25 cellular contexts compared by ENCODE assay signal in the genomic region with DNA sequence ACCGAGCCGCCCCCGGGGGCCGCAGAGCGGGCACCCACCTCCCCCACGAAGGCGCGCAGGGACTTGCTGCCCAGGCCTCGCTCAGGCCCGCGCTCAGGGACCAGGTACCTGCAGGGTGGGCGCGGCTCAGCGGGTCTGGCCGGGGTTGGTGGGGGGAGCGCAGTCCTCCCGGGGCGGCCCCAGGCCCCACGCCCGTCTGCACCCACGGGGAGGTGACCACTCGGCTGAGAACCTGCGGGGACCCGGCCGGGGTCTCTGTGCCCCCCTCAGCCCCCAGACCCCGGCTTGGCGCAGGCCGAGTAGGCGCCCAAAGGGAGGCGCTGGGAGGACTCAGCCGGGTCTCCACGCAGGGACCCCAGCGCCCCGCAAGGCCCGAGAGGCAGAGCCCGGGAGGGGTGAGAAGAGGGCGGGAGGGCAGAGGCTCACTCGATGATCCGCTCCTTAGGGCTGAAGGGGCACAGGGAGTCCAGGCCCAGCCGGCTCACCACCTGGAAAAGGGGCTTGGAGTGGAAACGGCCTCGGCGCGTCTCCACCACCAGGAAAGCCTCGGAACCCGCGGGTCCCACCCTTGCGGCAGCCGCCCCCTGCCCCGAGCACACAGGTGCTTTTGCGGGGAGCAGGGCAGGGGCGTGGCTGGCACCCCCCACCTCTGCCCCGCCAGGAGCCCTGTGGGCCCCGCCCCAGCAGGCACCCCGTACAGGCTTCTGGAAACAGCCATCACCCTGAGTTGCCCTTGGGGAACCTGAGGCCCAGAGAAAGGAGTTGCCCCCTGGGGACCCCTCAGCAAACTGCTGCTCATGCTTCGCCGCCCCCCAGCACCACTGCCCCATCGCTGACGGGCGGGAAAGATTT. TPM values are rescaled to one million over a fixed set of nuclear protein-coding genes. Genes with fewer than 3 reads are reported as not detected.
DNase-seq lines count a peak whose midpoint lies in the region; ATAC-seq and TF ChIP-seq lines count a peak whose summit lies in the region.
"Had no signal": no experiment of that assay in that cellular context is flagged by ENCODE, and none has a peak within 500 bp of the region (broad histone marks: within the 10 kb centered on the region; RNA-seq: fewer than 3 reads in every experiment).

No MANE protein-coding gene starts in this region.

- no peak for ATAC-seq in activated naive CD8-positive, alpha-beta T cell treated with anti-CD3 and anti-CD28 coated beads, Interleukin-2, amount 10 ng/mL, durations not matched to agents 7 days and 5 days (ENCODE audit: low read depth)
- no peak for ATAC-seq in WTC11
- ATAC-seq: activated CD4-positive, alpha-beta T cell treated with anti-CD3 and anti-CD28 coated beads for 36 hours; PC-3; T-cell had no signal

- H3K9me3 ChIP-seq in spleen, result peaks cover 0 to 4% (median 0%) of the 10 kb centered on the region in 8 donors
- H3K9me3 ChIP-seq in MM.1S (replicated peaks; ENCODE audit: insufficient read depth, low read length), result no peaks in the 10 kb centered on the region
- H3K9me3 ChIP-seq: SJCRH30, tibial artery had no signal

- H3K4me3 Mint-ChIP-seq in activated naive CD8-positive, alpha-beta T cell treated with anti-CD3 and anti-CD28 coated beads, Interleukin-2, amount 10 ng/mL, durations not matched to agents 7 days and 5 days, result no peak overlapping the region
- H3K4me3 Mint-ChIP-seq in activated naive CD8-positive, alpha-beta T cell treated with anti-CD3 and anti-CD28 coated beads for 36 hours, result no peak overlapping the region
- H3K4me3 Mint-ChIP-seq in WTC11, result no peak overlapping the region
- no peak overlapping the region for H3K4me3 Mint-ChIP-seq in mesothelial cell of epicardium
- H3K4me3 Mint-ChIP-seq in activated CD4-positive, alpha-beta T cell treated with anti-CD3 and anti-CD28 coated beads, Interleukin-2, amount 10 ng/mL, durations not matched to agents 7 days and 5 days, result no peak overlapping the region
- H3K4me3 Mint-ChIP-seq: activated CD4-positive, alpha-beta T cell treated with anti-CD3 and anti-CD28 coated beads for 36 hours; activated naive CD8-positive, alpha-beta T cell; memory B cell; naive B cell; T-cell had no signal

- intact Hi-C loops in spleen (cut with DNase I; ENCODE audit: low total_unique reads), result no loop called here

- no peak for TF ChIP-seq CTCF in WTC11 (IDR thresholded peaks at IDR 0.05)
- no peak for TF ChIP-seq CTCF in mesothelial cell of epicardium (IDR thresholded peaks at IDR 0.05; ENCODE audit: unreplicated experiment)
- TF ChIP-seq CTCF in spleen (IDR thresholded peaks at IDR 0.05 in 8 of 11, conservative IDR thresholded peaks at IDR 0.05 in 3 of 11), result no peak
- TF ChIP-seq CTCF in MM.1S (IDR thresholded peaks at IDR 0.05; ENCODE audit: low read length), result no peak

- no peak overlapping the region for H3K9ac ChIP-seq in MM.1S (ENCODE audit: low read length)

- H3K4me2 ChIP-seq in MM.1S (ENCODE audit: low read depth, low read length), result no peak overlapping the region

- POLR2A ChIA-PET in activated naive CD8-positive, alpha-beta T cell treated with anti-CD3 and anti-CD28 coated beads, Interleukin-2, amount 10 ng/mL, durations not matched to agents 7 days and 5 days (lab: Charles Lee), result no interaction called here
- POLR2A ChIA-PET in WTC11 (lab: Charles Lee), result no interaction called here
- POLR2A ChIA-PET in activated CD4-positive, alpha-beta T cell treated with anti-CD3 and anti-CD28 coated beads, Interleukin-2, amount 10 ng/mL, durations not matched to agents 7 days and 5 days (lab: Charles Lee), result no interaction called here

- CTCF ChIA-PET in WTC11 (lab: Charles Lee), result no interaction called here
- CTCF ChIA-PET in activated CD4-positive, alpha-beta T cell treated with anti-CD3 and anti-CD28 coated beads, Interleukin-2, amount 10 ng/mL, durations not matched to agents 7 days and 5 days (lab: Charles Lee), result no interaction called here

- no peaks in the 10 kb centered on the region for H3K79me2 ChIP-seq in MM.1S (ENCODE audit: low read length)

- TF ChIP-seq POLR2A in spleen (IDR thresholded peaks at IDR 0.05), result no peak

- peak overlapping the region; percentile 74 for H3K27ac Mint-ChIP-seq in activated naive CD8-positive, alpha-beta T cell treated with anti-CD3 and anti-CD28 coated beads, Interleukin-2, amount 10 ng/mL, durations not matched to agents 7 days and 5 days
- no peak overlapping the region for H3K27ac Mint-ChIP-seq in activated naive CD8-positive, alpha-beta T cell treated with anti-CD3 and anti-CD28 coated beads for 36 hours
- H3K27ac Mint-ChIP-seq in WTC11 (peak overlapping the region; percentile 53; the same call in 1 of the 2 replicates), mesothelial cell of epicardium (peak overlapping the region; percentile 90)
- H3K27ac Mint-ChIP-seq in activated CD4-positive, alpha-beta T cell treated with anti-CD3 and anti-CD28 coated beads, Interleukin-2, amount 10 ng/mL, durations not matched to agents 7 days and 5 days, result no peak overlapping the region
- H3K27ac Mint-ChIP-seq: activated CD4-positive, alpha-beta T cell treated with anti-CD3 and anti-CD28 coated beads for 36 hours; activated naive CD8-positive, alpha-beta T cell; memory B cell; naive B cell; T-cell had no signal

- peaks cover 15% of the 10 kb centered on the region for H3K4me1 Mint-ChIP-seq in activated naive CD8-positive, alpha-beta T cell treated with anti-CD3 and anti-CD28 coated beads, Interleukin-2, amount 10 ng/mL, durations not matched to agents 7 days and 5 days
- peaks cover 14% of the 10 kb centered on the region for H3K4me1 Mint-ChIP-seq in activated naive CD8-positive, alpha-beta T cell treated with anti-CD3 and anti-CD28 coated beads for 36 hours
- H3K4me1 Mint-ChIP-seq in WTC11, result peaks cover 11% of the 10 kb centered on the region
- peaks cover 29% of the 10 kb centered on the region for H3K4me1 Mint-ChIP-seq in mesothelial cell of epicardium
- H3K4me1 Mint-ChIP-seq in activated CD4-positive, alpha-beta T cell treated with anti-CD3 and anti-CD28 coated beads, Interleukin-2, amount 10 ng/mL, durations not matched to agents 7 days and 5 days, result peaks cover 10% of the 10 kb centered on the region

- H3K9me2 ChIP-seq in MM.1S (replicated peaks; ENCODE audit: insufficient read depth, low read length), result no peaks in the 10 kb centered on the region

- H3K4me1 ChIP-seq in spleen (peaks cover 0 to 12% (median 7%) of the 10 kb centered on the region in 6 donors), MM.1S (ENCODE audit: low read length) (no peaks in the 10 kb centered on the region)
- H3K4me1 ChIP-seq: SJCRH30 had no signal

- WGBS in spleen, 5 donors, result 85 to 92% (median 92%) methylated on average over 16 to 60 of the region's 60 CpGs

- H3K27me3 ChIP-seq in spleen (replicated peaks in 1 of 7), result peaks cover 0 to 2% (median 0%) of the 10 kb centered on the region in 7 donors
- peaks cover 47% of the 10 kb centered on the region for H3K27me3 ChIP-seq in MM.1S (replicated peaks; ENCODE audit: insufficient read depth, low read length)
- H3K27me3 ChIP-seq: SJCRH30 had no signal

- H3K27me3 Mint-ChIP-seq in activated naive CD8-positive, alpha-beta T cell treated with anti-CD3 and anti-CD28 coated beads, Interleukin-2, amount 10 ng/mL, durations not matched to agents 7 days and 5 days, result no peaks in the 10 kb centered on the region
- no peaks in the 10 kb centered on the region for H3K27me3 Mint-ChIP-seq in activated naive CD8-positive, alpha-beta T cell treated with anti-CD3 and anti-CD28 coated beads for 36 hours
- H3K27me3 Mint-ChIP-seq in WTC11 (ENCODE audit: low read depth) (no peaks in the 10 kb centered on the region), mesothelial cell of epicardium (ENCODE audit: low read depth) (peaks cover 12% of the 10 kb centered on the region)
- H3K27me3 Mint-ChIP-seq in activated CD4-positive, alpha-beta T cell treated with anti-CD3 and anti-CD28 coated beads, Interleukin-2, amount 10 ng/mL, durations not matched to agents 7 days and 5 days, result no peaks in the 10 kb centered on the region
- H3K27me3 Mint-ChIP-seq: activated CD4-positive, alpha-beta T cell treated with anti-CD3 and anti-CD28 coated beads for 36 hours; activated naive CD8-positive, alpha-beta T cell; naive B cell; T-cell had no signal

- H2AFZ ChIP-seq in MM.1S (ENCODE audit: low read length), result no peak overlapping the region

- H3K36me3 Mint-ChIP-seq in activated naive CD8-positive, alpha-beta T cell treated with anti-CD3 and anti-CD28 coated beads, Interleukin-2, amount 10 ng/mL, durations not matched to agents 7 days and 5 days, result no peaks in the 10 kb centered on the region
- no peaks in the 10 kb centered on the region for H3K36me3 Mint-ChIP-seq in activated naive CD8-positive, alpha-beta T cell treated with anti-CD3 and anti-CD28 coated beads for 36 hours
- peaks cover 10% of the 10 kb centered on the region for H3K36me3 Mint-ChIP-seq in WTC11
- no peaks in the 10 kb centered on the region for H3K36me3 Mint-ChIP-seq in mesothelial cell of epicardium
- H3K36me3 Mint-ChIP-seq in activated CD4-positive, alpha-beta T cell treated with anti-CD3 and anti-CD28 coated beads, Interleukin-2, amount 10 ng/mL, durations not matched to agents 7 days and 5 days (ENCODE audit: low read depth), result no peaks in the 10 kb centered on the region
- H3K36me3 Mint-ChIP-seq: activated naive CD8-positive, alpha-beta T cell; memory B cell; naive B cell; T-cell had no signal

- H3F3A ChIP-seq in MM.1S (ENCODE audit: insufficient read depth, low read length), result no peaks in the 10 kb centered on the region

- H4K20me1 ChIP-seq in MM.1S (ENCODE audit: insufficient read depth, low read length), result no peaks in the 10 kb centered on the region

- no peaks in the 10 kb centered on the region for H3K9me3 Mint-ChIP-seq in activated naive CD8-positive, alpha-beta T cell treated with anti-CD3 and anti-CD28 coated beads, Interleukin-2, amount 10 ng/mL, durations not matched to agents 7 days and 5 days
- H3K9me3 Mint-ChIP-seq in activated naive CD8-positive, alpha-beta T cell treated with anti-CD3 and anti-CD28 coated beads for 36 hours, result peaks cover 2% of the 10 kb centered on the region
- peaks cover 6% of the 10 kb centered on the region; the same call in 1 of the 2 replicates for H3K9me3 Mint-ChIP-seq in WTC11
- H3K9me3 Mint-ChIP-seq in mesothelial cell of epicardium, result no peaks in the 10 kb centered on the region
- peaks cover 2% of the 10 kb centered on the region for H3K9me3 Mint-ChIP-seq in activated CD4-positive, alpha-beta T cell treated with anti-CD3 and anti-CD28 coated beads, Interleukin-2, amount 10 ng/mL, durations not matched to agents 7 days and 5 days
- H3K9me3 Mint-ChIP-seq: memory B cell, naive B cell, T-cell had no signal

- H3K4me3 ChIP-seq in spleen (no peak overlapping the region), MM.1S (ENCODE audit: low read length) (no peak overlapping the region)
- H3K4me3 ChIP-seq: SJCRH30, tibial artery had no signal

- DNase-seq in activated naive CD8-positive, alpha-beta T cell treated with anti-CD3 and anti-CD28 coated beads, Interleukin-2, amount 10 ng/mL, durations not matched to agents 7 days and 5 days, result no peak
- no peak for DNase-seq in activated naive CD8-positive, alpha-beta T cell treated with anti-CD3 and anti-CD28 coated beads for 36 hours
- DNase-seq in WTC11 (ENCODE audit: low spot score), result peak; percentile 13
- peak in 1 of 2 experiments; percentile 23 for DNase-seq in mesothelial cell of epicardium (ENCODE audit: low spot score in 2 of 2, unreplicated experiment in 2 of 2)
- DNase-seq in spleen, result peak; percentile 64
- DNase-seq in MM.1S, result no peak
- no peak for DNase-seq in activated CD4-positive, alpha-beta T cell treated with anti-CD3 and anti-CD28 coated beads, Interleukin-2, amount 10 ng/mL, durations not matched to agents 7 days and 5 days
- no peak for DNase-seq in EL
- DNase-seq: 8988T; activated CD4-positive, alpha-beta T cell treated with anti-CD3 and anti-CD28 coated beads for 36 hours; AML-193; COR-L47; DMS79 treated with DMSO at 0.1 percent for 48 hours; effector memory CD4-positive, alpha-beta T cell; naive B cell; NCI-H1092; NCI-H2029; PC-3; SJCRH30; stimulated activated naive CD4-positive, alpha-beta T cell treated with Interleukin-2 at 50 U/mL for 16 hours; T-cell had no signal

- no peak overlapping the region for H3K27ac ChIP-seq in spleen
- no peak overlapping the region for H3K27ac ChIP-seq in MM.1S (ENCODE audit: low read length)
- H3K27ac ChIP-seq: SJCRH30, tibial artery had no signal

- H3K36me3 ChIP-seq in spleen (no peaks in the 10 kb centered on the region), MM.1S (replicated peaks; ENCODE audit: insufficient read depth, low read length) (no peaks in the 10 kb centered on the region)
- H3K36me3 ChIP-seq: SJCRH30, tibial artery had no signal

RNA-seq across cellular contexts. Expression of gene FTCD, which starts 9.3 kb away (rescaled TPM):
- 1 to 10 TPM in 1 of 2 experiments, under 1 TPM in 1; 0.65 to 1.3 TPM for total RNA-seq in activated naive CD8-positive, alpha-beta T cell treated with anti-CD3 and anti-CD28 coated beads, Interleukin-2, amount 10 ng/mL, durations not matched to agents 7 days and 5 days
- total RNA-seq in activated naive CD8-positive, alpha-beta T cell treated with anti-CD3 and anti-CD28 coated beads for 36 hours, result under 1 TPM in 1 of 2 experiments, not detected in 1; 0.43 TPM
- 6.1 to 9.6 TPM (median 9.5 TPM) in 3 replicates for total RNA-seq in WTC11 (2021)
- total RNA-seq in mesothelial cell of epicardium, result 8.8 to 12.5 TPM (median 9.6 TPM) in 3 replicates
- total RNA-seq in spleen, result 1 to 10 TPM in 1 of 7 donors, under 1 TPM in 1, not detected in 5; 0.81 to 1.7 TPM
- 1 to 10 TPM in 1 of 3 donors, under 1 TPM in 2; 0.35 to 2.8 (median 0.38) TPM for polyA plus RNA-seq in spleen
- not detected for total RNA-seq in activated CD4-positive, alpha-beta T cell treated with anti-CD3 and anti-CD28 coated beads, Interleukin-2, amount 10 ng/mL, durations not matched to agents 7 days and 5 days
- total RNA-seq: LHCN-M2, SJCRH30 had no signal

RNA-seq across cellular contexts. Expression of gene SPATC1L, which starts 38.2 kb away (rescaled TPM):
- 1 to 10 TPM; 7.6 to 8.9 TPM for total RNA-seq in activated naive CD8-positive, alpha-beta T cell treated with anti-CD3 and anti-CD28 coated beads, Interleukin-2, amount 10 ng/mL, durations not matched to agents 7 days and 5 days
- total RNA-seq in activated naive CD8-positive, alpha-beta T cell treated with anti-CD3 and anti-CD28 coated beads for 36 hours, result 1 to 10 TPM; 6.3 to 6.9 TPM
- 56.5 to 61.7 TPM (median 57.6 TPM) in 3 replicates for total RNA-seq in WTC11 (2021)
- 27.5 to 28.1 TPM (median 27.6 TPM) in 3 replicates for total RNA-seq in mesothelial cell of epicardium
- 10 to 100 TPM in 2 of 7 donors, 1 to 10 TPM in 5; 4.4 to 10.5 (median 7.7) TPM for total RNA-seq in spleen
- polyA plus RNA-seq in spleen, result 10 to 100 TPM; 10.8 to 13.4 (median 13.1) TPM
- total RNA-seq in activated CD4-positive, alpha-beta T cell treated with anti-CD3 and anti-CD28 coated beads, Interleukin-2, amount 10 ng/mL, durations not matched to agents 7 days and 5 days, result 1 to 10 TPM; 6.1 to 6.3 TPM

RNA-seq across cellular contexts. Expression of gene COL6A2, which starts 48.2 kb away (rescaled TPM):
- total RNA-seq in activated naive CD8-positive, alpha-beta T cell treated with anti-CD3 and anti-CD28 coated beads, Interleukin-2, amount 10 ng/mL, durations not matched to agents 7 days and 5 days, result 10 to 100 TPM; 23.8 to 23.9 TPM
- total RNA-seq in activated naive CD8-positive, alpha-beta T cell treated with anti-CD3 and anti-CD28 coated beads for 36 hours, result 10 to 100 TPM; 16.0 to 16.5 TPM
- total RNA-seq in WTC11 (2021), result 111 to 138 TPM (median 138 TPM) in 3 replicates
- 846 to 986 TPM (median 933 TPM) in 3 replicates for total RNA-seq in mesothelial cell of epicardium
- 100 to 1,000 TPM; 105 to 259 (median 198) TPM for total RNA-seq in spleen
- polyA plus RNA-seq in spleen, result 100 to 1,000 TPM; 101 to 244 (median 110) TPM
- 1 to 10 TPM; 2.3 to 2.5 TPM for total RNA-seq in activated CD4-positive, alpha-beta T cell treated with anti-CD3 and anti-CD28 coated beads, Interleukin-2, amount 10 ng/mL, durations not matched to agents 7 days and 5 days

Comparison
In these comparisons a context has a peak if more than half of its experiments do, and no peak if none do; other contexts are left out.
1. H3K27ac Mint-ChIP-seq: peak in activated naive CD8-positive, alpha-beta T cell treated with anti-CD3 and anti-CD28 coated beads, Interleukin-2, amount 10 ng/mL, durations not matched to agents 7 days and 5 days (single experiment), WTC11 (single experiment) and mesothelial cell of epicardium (single experiment); none in activated naive CD8-positive, alpha-beta T cell treated with anti-CD3 and anti-CD28 coated beads for 36 hours (single experiment) and activated CD4-positive, alpha-beta T cell treated with anti-CD3 and anti-CD28 coated beads, Interleukin-2, amount 10 ng/mL, durations not matched to agents 7 days and 5 days (single experiment).
2. DNase-seq: peak in WTC11 (single experiment) and spleen (single experiment); none in activated naive CD8-positive, alpha-beta T cell treated with anti-CD3 and anti-CD28 coated beads, Interleukin-2, amount 10 ng/mL, durations not matched to agents 7 days and 5 days (single experiment), activated naive CD8-positive, alpha-beta T cell treated with anti-CD3 and anti-CD28 coated beads for 36 hours (single experiment), MM.1S (single experiment), activated CD4-positive, alpha-beta T cell treated with anti-CD3 and anti-CD28 coated beads, Interleukin-2, amount 10 ng/mL, durations not matched to agents 7 days and 5 days (single experiment) and EL (single experiment).
3. RNA of gene COL6A2, which starts 48.2 kb away (total RNA-seq): 846 to 986 TPM in mesothelial cell of epicardium, 105 to 259 TPM in spleen, 111 to 138 TPM in WTC11, 23.8 to 23.9 TPM in activated naive CD8-positive, alpha-beta T cell treated with anti-CD3 and anti-CD28 coated beads, Interleukin-2, amount 10 ng/mL, durations not matched to agents 7 days and 5 days and 16.0 to 16.5 TPM in activated naive CD8-positive, alpha-beta T cell treated with anti-CD3 and anti-CD28 coated beads for 36 hours; 2.3 to 2.5 TPM in activated CD4-positive, alpha-beta T cell treated with anti-CD3 and anti-CD28 coated beads, Interleukin-2, amount 10 ng/mL, durations not matched to agents 7 days and 5 days; every median in the first group is over 4 times any median in the second.